In the genomic region with DNA sequence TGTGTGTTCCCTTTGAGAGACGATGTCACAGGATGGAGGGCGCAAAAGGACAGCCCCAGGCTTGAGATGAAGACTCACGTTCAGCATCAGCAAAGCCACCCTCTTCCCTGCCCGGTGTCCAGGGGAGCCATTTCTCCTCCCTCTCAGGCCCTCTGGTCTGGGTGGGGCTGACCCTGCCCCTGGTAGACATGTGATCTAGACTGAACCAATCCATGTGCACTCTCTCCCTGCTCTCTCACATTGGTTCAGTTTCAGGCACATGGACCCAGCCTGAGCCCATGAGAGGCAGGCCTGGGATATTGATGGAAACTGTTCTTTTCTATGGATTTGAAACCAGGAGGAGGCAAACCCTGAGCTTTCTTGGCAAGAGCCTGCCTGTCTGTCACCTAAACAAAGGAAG, we compare ENCODE assay signal across 2 cellular contexts.
TF ChIP-seq lines count a peak whose summit lies in the region.

No MANE protein-coding gene starts in this region.

TF ChIP-seq in HCT116, 20 proteins besides CTCF, POLR2A, EP300 and RAD21:
- TF ChIP-seq, protein P1, sequence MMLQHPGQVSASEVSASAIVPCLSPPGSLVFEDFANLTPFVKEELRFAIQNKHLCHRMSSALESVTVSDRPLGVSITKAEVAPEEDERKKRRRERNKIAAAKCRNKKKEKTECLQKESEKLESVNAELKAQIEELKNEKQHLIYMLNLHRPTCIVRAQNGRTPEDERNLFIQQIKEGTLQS (IDR thresholded peaks at IDR 0.05) = no peak
- TF ChIP-seq TCF7L2 (IDR thresholded peaks at IDR 0.05; ENCODE audit: borderline replicate concordance, extremely low read depth, insufficient read depth, insufficient read length) (no peak), ELF1 (IDR thresholded peaks at IDR 0.05; ENCODE audit: borderline replicate concordance, low read depth) (no peak), YY1 (IDR thresholded peaks at IDR 0.05; ENCODE audit: extremely low read depth, insufficient replicate concordance, low read depth, low read length) (no peak), SRF (IDR thresholded peaks at IDR 0.05; ENCODE audit: low read depth) (no peak), EZH2phosphoT487 (IDR thresholded peaks at IDR 0.05; ENCODE audit: borderline replicate concordance) (no peak), CEBPB (IDR thresholded peaks at IDR 0.05; ENCODE audit: low read depth) (no peak), MAX (IDR thresholded peaks at IDR 0.05) (no peak), SIN3A (IDR thresholded peaks at IDR 0.05; ENCODE audit: low read depth) (no peak)

TF ChIP-seq in K562, 482 proteins besides CTCF, POLR2A, EP300 and RAD21:
- TF ChIP-seq MCM7 (IDR thresholded peaks at IDR 0.05) (no peak), ZNF274 (IDR thresholded peaks at IDR 0.05; ENCODE audit: borderline replicate concordance, low read depth, low read length) (no peak), TFAM (CRISPR knock-in tag; conservative IDR thresholded peaks at IDR 0.05) (no peak), CXXC5 (CRISPR knock-in tag; IDR thresholded peaks at IDR 0.05) (no peak), NFE2 (IDR thresholded peaks at IDR 0.05; ENCODE audit: low read depth) (no peak), TAF1 (IDR thresholded peaks at IDR 0.05; ENCODE audit: control insufficient read depth, extremely low read depth, insufficient read depth, low read length, severe bottlenecking) (no peak), YBX1 (IDR thresholded peaks at IDR 0.05) (no peak), IRF2 (CRISPR knock-in tag; IDR thresholded peaks at IDR 0.05) (no peak), PHF8 (IDR thresholded peaks at IDR 0.05; ENCODE audit: borderline replicate concordance, low read length) (no peak), L3MBTL2 (IDR thresholded peaks at IDR 0.05) (no peak), PRPF4 (IDR thresholded peaks at IDR 0.05; ENCODE audit: insufficient read depth, low read depth, low read length, poor library complexity, severe bottlenecking) (no peak), TEAD1 (CRISPR knock-in tag; IDR thresholded peaks at IDR 0.05) (no peak), OTX1 (CRISPR knock-in tag; IDR thresholded peaks at IDR 0.05) (no peak), CCAR2 (IDR thresholded peaks at IDR 0.05; ENCODE audit: low read depth, low read length) (no peak), HIVEP1 (CRISPR knock-in tag; IDR thresholded peaks at IDR 0.05) (no peak)
- TF ChIP-seq, protein P2, sequence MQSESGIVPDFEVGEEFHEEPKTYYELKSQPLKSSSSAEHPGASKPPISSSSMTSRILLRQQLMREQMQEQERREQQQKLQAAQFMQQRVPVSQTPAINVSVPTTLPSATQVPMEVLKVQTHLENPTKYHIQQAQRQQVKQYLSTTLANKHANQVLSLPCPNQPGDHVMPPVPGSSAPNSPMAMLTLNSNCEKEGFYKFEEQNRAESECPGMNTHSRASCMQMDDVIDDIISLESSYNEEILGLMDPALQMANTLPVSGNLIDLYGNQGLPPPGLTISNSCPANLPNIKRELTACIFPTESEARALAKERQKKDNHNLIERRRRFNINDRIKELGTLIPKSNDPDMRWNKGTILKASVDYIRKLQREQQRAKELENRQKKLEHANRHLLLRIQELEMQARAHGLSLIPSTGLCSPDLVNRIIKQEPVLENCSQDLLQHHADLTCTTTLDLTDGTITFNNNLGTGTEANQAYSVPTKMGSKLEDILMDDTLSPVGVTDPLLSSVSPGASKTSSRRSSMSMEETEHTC (IDR thresholded peaks at IDR 0.05) = no peak
- TF ChIP-seq, protein P3, sequence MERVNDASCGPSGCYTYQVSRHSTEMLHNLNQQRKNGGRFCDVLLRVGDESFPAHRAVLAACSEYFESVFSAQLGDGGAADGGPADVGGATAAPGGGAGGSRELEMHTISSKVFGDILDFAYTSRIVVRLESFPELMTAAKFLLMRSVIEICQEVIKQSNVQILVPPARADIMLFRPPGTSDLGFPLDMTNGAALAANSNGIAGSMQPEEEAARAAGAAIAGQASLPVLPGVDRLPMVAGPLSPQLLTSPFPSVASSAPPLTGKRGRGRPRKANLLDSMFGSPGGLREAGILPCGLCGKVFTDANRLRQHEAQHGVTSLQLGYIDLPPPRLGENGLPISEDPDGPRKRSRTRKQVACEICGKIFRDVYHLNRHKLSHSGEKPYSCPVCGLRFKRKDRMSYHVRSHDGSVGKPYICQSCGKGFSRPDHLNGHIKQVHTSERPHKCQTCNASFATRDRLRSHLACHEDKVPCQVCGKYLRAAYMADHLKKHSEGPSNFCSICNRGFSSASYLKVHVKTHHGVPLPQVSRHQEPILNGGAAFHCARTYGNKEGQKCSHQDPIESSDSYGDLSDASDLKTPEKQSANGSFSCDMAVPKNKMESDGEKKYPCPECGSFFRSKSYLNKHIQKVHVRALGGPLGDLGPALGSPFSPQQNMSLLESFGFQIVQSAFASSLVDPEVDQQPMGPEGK (CRISPR knock-in tag; IDR thresholded peaks at IDR 0.05; ENCODE audit: borderline replicate concordance) = no peak
- TF ChIP-seq, protein P4, sequence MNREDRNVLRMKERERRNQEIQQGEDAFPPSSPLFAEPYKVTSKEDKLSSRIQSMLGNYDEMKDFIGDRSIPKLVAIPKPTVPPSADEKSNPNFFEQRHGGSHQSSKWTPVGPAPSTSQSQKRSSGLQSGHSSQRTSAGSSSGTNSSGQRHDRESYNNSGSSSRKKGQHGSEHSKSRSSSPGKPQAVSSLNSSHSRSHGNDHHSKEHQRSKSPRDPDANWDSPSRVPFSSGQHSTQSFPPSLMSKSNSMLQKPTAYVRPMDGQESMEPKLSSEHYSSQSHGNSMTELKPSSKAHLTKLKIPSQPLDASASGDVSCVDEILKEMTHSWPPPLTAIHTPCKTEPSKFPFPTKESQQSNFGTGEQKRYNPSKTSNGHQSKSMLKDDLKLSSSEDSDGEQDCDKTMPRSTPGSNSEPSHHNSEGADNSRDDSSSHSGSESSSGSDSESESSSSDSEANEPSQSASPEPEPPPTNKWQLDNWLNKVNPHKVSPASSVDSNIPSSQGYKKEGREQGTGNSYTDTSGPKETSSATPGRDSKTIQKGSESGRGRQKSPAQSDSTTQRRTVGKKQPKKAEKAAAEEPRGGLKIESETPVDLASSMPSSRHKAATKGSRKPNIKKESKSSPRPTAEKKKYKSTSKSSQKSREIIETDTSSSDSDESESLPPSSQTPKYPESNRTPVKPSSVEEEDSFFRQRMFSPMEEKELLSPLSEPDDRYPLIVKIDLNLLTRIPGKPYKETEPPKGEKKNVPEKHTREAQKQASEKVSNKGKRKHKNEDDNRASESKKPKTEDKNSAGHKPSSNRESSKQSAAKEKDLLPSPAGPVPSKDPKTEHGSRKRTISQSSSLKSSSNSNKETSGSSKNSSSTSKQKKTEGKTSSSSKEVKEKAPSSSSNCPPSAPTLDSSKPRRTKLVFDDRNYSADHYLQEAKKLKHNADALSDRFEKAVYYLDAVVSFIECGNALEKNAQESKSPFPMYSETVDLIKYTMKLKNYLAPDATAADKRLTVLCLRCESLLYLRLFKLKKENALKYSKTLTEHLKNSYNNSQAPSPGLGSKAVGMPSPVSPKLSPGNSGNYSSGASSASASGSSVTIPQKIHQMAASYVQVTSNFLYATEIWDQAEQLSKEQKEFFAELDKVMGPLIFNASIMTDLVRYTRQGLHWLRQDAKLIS (CRISPR knock-in tag; IDR thresholded peaks at IDR 0.05) = no peak
